Comparison of ENCODE assay signal across 1 cellular context in the genomic region with DNA sequence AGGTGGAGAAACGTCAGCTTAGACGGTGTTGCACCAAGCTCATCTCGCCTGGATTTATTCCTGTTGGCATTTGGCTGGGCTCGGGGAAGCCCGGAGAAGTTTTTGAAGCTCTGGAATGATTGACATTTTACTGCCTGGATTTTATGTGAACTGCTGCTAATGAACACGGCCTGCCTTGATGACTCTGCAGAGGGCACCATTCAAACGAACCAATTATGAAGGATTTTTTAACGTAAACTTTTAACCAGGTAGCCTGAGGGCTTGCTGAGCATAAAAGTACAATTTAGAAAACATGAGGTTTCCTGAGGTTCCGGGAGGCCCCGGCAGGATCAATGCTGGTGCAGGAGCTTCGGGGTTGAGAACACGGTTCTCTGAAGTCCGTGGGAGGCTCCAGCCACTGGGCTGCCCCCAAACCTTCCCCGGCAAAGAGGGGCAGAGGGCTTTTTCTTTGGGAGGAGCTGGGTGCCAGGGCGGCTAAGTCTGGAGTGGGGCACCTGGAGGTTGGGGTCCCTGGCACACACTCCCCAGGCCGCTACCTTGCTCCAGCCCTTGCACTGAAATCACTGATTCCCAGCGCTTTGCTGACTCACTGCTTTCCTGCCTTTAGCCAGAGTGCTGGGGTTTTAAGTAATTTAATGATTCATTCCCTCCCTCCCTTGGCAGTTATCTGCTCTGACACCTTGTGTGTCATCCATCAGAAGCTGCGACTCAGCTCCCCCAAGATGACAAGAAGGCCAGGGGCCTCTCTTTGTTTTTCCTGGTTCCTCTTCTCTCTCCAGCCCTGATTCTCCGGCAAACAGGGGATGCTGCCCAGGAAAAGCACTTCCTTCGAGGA.
TF ChIP-seq lines count a peak whose summit lies in the region.

No MANE protein-coding gene starts in this region.

TF ChIP-seq in SK-N-SH, 30 proteins besides CTCF, POLR2A, EP300 and RAD21 (continued from another document):
- TF ChIP-seq, protein P1, sequence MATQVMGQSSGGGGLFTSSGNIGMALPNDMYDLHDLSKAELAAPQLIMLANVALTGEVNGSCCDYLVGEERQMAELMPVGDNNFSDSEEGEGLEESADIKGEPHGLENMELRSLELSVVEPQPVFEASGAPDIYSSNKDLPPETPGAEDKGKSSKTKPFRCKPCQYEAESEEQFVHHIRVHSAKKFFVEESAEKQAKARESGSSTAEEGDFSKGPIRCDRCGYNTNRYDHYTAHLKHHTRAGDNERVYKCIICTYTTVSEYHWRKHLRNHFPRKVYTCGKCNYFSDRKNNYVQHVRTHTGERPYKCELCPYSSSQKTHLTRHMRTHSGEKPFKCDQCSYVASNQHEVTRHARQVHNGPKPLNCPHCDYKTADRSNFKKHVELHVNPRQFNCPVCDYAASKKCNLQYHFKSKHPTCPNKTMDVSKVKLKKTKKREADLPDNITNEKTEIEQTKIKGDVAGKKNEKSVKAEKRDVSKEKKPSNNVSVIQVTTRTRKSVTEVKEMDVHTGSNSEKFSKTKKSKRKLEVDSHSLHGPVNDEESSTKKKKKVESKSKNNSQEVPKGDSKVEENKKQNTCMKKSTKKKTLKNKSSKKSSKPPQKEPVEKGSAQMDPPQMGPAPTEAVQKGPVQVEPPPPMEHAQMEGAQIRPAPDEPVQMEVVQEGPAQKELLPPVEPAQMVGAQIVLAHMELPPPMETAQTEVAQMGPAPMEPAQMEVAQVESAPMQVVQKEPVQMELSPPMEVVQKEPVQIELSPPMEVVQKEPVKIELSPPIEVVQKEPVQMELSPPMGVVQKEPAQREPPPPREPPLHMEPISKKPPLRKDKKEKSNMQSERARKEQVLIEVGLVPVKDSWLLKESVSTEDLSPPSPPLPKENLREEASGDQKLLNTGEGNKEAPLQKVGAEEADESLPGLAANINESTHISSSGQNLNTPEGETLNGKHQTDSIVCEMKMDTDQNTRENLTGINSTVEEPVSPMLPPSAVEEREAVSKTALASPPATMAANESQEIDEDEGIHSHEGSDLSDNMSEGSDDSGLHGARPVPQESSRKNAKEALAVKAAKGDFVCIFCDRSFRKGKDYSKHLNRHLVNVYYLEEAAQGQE (IDR thresholded peaks at IDR 0.05; ENCODE audit: low read depth, low read length): 0 out of 2 replicates have a peak, but pooled peaks have one; percentile 30
- TF ChIP-seq MEF2A (IDR thresholded peaks at IDR 0.05; ENCODE audit: borderline replicate concordance, low read depth): peak; percentile 33; the same call in 1 of the 2 replicates
TF ChIP-seq in SK-N-SH: peak in this region for 12.
